ENCODE assay signal across 9 cellular contexts in genomic region chr22:20552450-20552894, GRCh38. TPM values are rescaled to one million over a fixed set of nuclear protein-coding genes. Genes with fewer than 3 reads are reported as not detected.
DNase-seq lines count a peak whose midpoint lies in the region; ATAC-seq and TF ChIP-seq lines count a peak whose summit lies in the region.
"Had no signal": no experiment of that assay in that cellular context is flagged by ENCODE, and none has a peak within 500 bp of the region (broad histone marks: within the 10 kb centered on the region; RNA-seq: fewer than 3 reads in every experiment).

No MANE protein-coding gene starts in this region.

- WGBS in psoas muscle, 3 donors: 6 to 22% (median 13%) methylated on average over 7 of the region's 7 CpGs

- no peaks in the 10 kb centered on the region for H3K9me3 Mint-ChIP-seq in CD4-positive, CD25-positive, alpha-beta regulatory T cell
- no peaks in the 10 kb centered on the region for H3K9me3 Mint-ChIP-seq in activated naive CD8-positive, alpha-beta T cell treated with anti-CD3 and anti-CD28 coated beads, Interleukin-2, amount 10 ng/mL, durations not matched to agents 7 days and 5 days

- H3K4me1 ChIP-seq in CD4-positive, CD25-positive, alpha-beta regulatory T cell (ENCODE audit: control insufficient read depth, insufficient read depth, low read length, poor library complexity, severe bottlenecking): peaks cover 100% of the 10 kb centered on the region
- H3K4me1 ChIP-seq in psoas muscle: peaks cover 94% of the 10 kb centered on the region

- no peaks in the 10 kb centered on the region for H3K9me3 ChIP-seq in CD4-positive, CD25-positive, alpha-beta regulatory T cell (ENCODE audit: control insufficient read depth in 2 of 2, low read length in 2 of 2)
- no peaks in the 10 kb centered on the region for H3K9me3 ChIP-seq in psoas muscle

- ATAC-seq in CD4-positive, CD25-positive, alpha-beta regulatory T cell (ENCODE audit: low read depth in 2 of 2): no peak
- no peak for ATAC-seq in activated naive CD8-positive, alpha-beta T cell treated with anti-CD3 and anti-CD28 coated beads, Interleukin-2, amount 10 ng/mL, durations not matched to agents 7 days and 5 days (ENCODE audit: low read depth)
- ATAC-seq in left ventricle myocardium superior: peak; percentile 91
- ATAC-seq in psoas muscle: peak; percentile 67 to 79 (median 76)
- ATAC-seq in HG03469 (IDR thresholded peaks at IDR 0.05; ENCODE audit: unreplicated experiment): no peak
- no peak for ATAC-seq in GM21367 (IDR thresholded peaks at IDR 0.05; ENCODE audit: unreplicated experiment)

- H3K4me1 Mint-ChIP-seq in CD4-positive, CD25-positive, alpha-beta regulatory T cell: peaks cover 22 to 97% (median 65%) of the 10 kb centered on the region in 4 donors
- H3K4me1 Mint-ChIP-seq in activated naive CD8-positive, alpha-beta T cell treated with anti-CD3 and anti-CD28 coated beads, Interleukin-2, amount 10 ng/mL, durations not matched to agents 7 days and 5 days: peaks cover 65% of the 10 kb centered on the region

- intact Hi-C loops in left ventricle myocardium superior (cut with micrococcal nuclease): loop anchor here (10.0 kb wide), 1 partner anchor 48 kb away; the partner anchor contains the start of gene MED15
- intact Hi-C loops in psoas muscle (cut with DNase I): loop anchor here (5.0 kb wide), 1 partner anchor 35 kb away; no protein-coding TSS in a partner anchor

- DNase-seq in CD4-positive, CD25-positive, alpha-beta regulatory T cell: no peak
- DNase-seq in activated naive CD8-positive, alpha-beta T cell treated with anti-CD3 and anti-CD28 coated beads, Interleukin-2, amount 10 ng/mL, durations not matched to agents 7 days and 5 days: no peak
- peak; percentile 93 for DNase-seq in left ventricle myocardium superior
- peak; percentile 93 to 97 for DNase-seq in psoas muscle
- DNase-seq in AG08396 (ENCODE audit: low spot score): no peak
- no peak for DNase-seq in NCI-H187 (lab: John Stamatoyannopoulos, UW)
- DNase-seq: NCI-H510A treated with DMSO at 0.1 percent for 48 hours had no signal

- no peak for TF ChIP-seq CTCF in psoas muscle (IDR thresholded peaks at IDR 0.05)

- no peaks in the 10 kb centered on the region for H3K27me3 Mint-ChIP-seq in CD4-positive, CD25-positive, alpha-beta regulatory T cell
- no peaks in the 10 kb centered on the region for H3K27me3 Mint-ChIP-seq in activated naive CD8-positive, alpha-beta T cell treated with anti-CD3 and anti-CD28 coated beads, Interleukin-2, amount 10 ng/mL, durations not matched to agents 7 days and 5 days

- peaks cover 29% of the 10 kb centered on the region for H3K36me3 ChIP-seq in CD4-positive, CD25-positive, alpha-beta regulatory T cell (ENCODE audit: control insufficient read depth, insufficient read depth, low read length)
- H3K36me3 ChIP-seq in psoas muscle (ENCODE audit: insufficient read depth in 1 of 2, low read depth in 1 of 2): peaks cover 0 to 5% of the 10 kb centered on the region in 2 donors

- H3K27me3 ChIP-seq in CD4-positive, CD25-positive, alpha-beta regulatory T cell (ENCODE audit: control insufficient read depth, insufficient read depth, low read length): no peaks in the 10 kb centered on the region
- H3K27me3 ChIP-seq in psoas muscle (ENCODE audit: insufficient read depth in 3 of 3, low read length in 2 of 3): no peaks in the 10 kb centered on the region

- peak overlapping the region; percentile 98 to 99 (median 99) for H3K27ac Mint-ChIP-seq in CD4-positive, CD25-positive, alpha-beta regulatory T cell
- H3K27ac Mint-ChIP-seq in activated naive CD8-positive, alpha-beta T cell treated with anti-CD3 and anti-CD28 coated beads, Interleukin-2, amount 10 ng/mL, durations not matched to agents 7 days and 5 days: peak overlapping the region; percentile 100

- H3K36me3 Mint-ChIP-seq in CD4-positive, CD25-positive, alpha-beta regulatory T cell: peaks cover 41% of the 10 kb centered on the region
- peaks cover 41% of the 10 kb centered on the region for H3K36me3 Mint-ChIP-seq in activated naive CD8-positive, alpha-beta T cell treated with anti-CD3 and anti-CD28 coated beads, Interleukin-2, amount 10 ng/mL, durations not matched to agents 7 days and 5 days

- peak overlapping the region; percentile 79 to 92 (median 90) for H3K4me3 Mint-ChIP-seq in CD4-positive, CD25-positive, alpha-beta regulatory T cell
- peak overlapping the region; percentile 88 for H3K4me3 Mint-ChIP-seq in activated naive CD8-positive, alpha-beta T cell treated with anti-CD3 and anti-CD28 coated beads, Interleukin-2, amount 10 ng/mL, durations not matched to agents 7 days and 5 days

- peak overlapping the region; percentile 87 for H3K4me3 ChIP-seq in CD4-positive, CD25-positive, alpha-beta regulatory T cell (ENCODE audit: low read depth, low read length)
- H3K4me3 ChIP-seq in psoas muscle: peak overlapping the region; percentile 20

- POLR2A ChIA-PET in activated naive CD8-positive, alpha-beta T cell treated with anti-CD3 and anti-CD28 coated beads, Interleukin-2, amount 10 ng/mL, durations not matched to agents 7 days and 5 days (lab: Charles Lee): interaction anchor here (3.3 to 3.8 kb wide), 2 partner anchors 14 to 43 kb away, joined by 16 to 33 read pairs; partner anchors contain the start of gene MED15

- H3K27ac ChIP-seq in CD4-positive, CD25-positive, alpha-beta regulatory T cell (ENCODE audit: insufficient read depth, low read length, poor library complexity, severe bottlenecking): peak overlapping the region; percentile 95
- H3K27ac ChIP-seq in psoas muscle: peak overlapping the region; percentile 93

RNA-seq across cellular contexts. Expression of gene MED15, which starts 45.1 kb away (rescaled TPM):
- 397 TPM for total RNA-seq in CD4-positive, CD25-positive, alpha-beta regulatory T cell
- 10 to 100 TPM; 35.1 to 43.0 (median 38.5) TPM for polyA plus RNA-seq in CD4-positive, CD25-positive, alpha-beta regulatory T cell
- 100 to 1,000 TPM; 227 to 233 TPM for total RNA-seq in activated naive CD8-positive, alpha-beta T cell treated with anti-CD3 and anti-CD28 coated beads, Interleukin-2, amount 10 ng/mL, durations not matched to agents 7 days and 5 days
- total RNA-seq in left ventricle myocardium superior: 51.0 TPM
- total RNA-seq in psoas muscle: 10 to 100 TPM; 46.4 to 94.8 (median 73.6) TPM
- polyA plus RNA-seq in psoas muscle: 10 to 100 TPM; 33.8 to 61.5 (median 41.5) TPM

RNA-seq across cellular contexts. Expression of gene KLHL22, which starts 56.9 kb away (rescaled TPM):
- total RNA-seq in CD4-positive, CD25-positive, alpha-beta regulatory T cell: 55.6 TPM
- polyA plus RNA-seq in CD4-positive, CD25-positive, alpha-beta regulatory T cell: 10 to 100 TPM; 40.1 to 48.1 (median 42.4) TPM
- 10 to 100 TPM; 31.7 to 37.3 TPM for total RNA-seq in activated naive CD8-positive, alpha-beta T cell treated with anti-CD3 and anti-CD28 coated beads, Interleukin-2, amount 10 ng/mL, durations not matched to agents 7 days and 5 days
- total RNA-seq in left ventricle myocardium superior (14.2 TPM), psoas muscle (10 to 100 TPM; 14.6 to 24.3 (median 16.8) TPM)
- 10 to 100 TPM in 1 of 3 donors, 1 to 10 TPM in 2; 8.4 to 13.9 (median 9.2) TPM for polyA plus RNA-seq in psoas muscle

Comparison
In these comparisons a context has a peak if more than half of its experiments do, and no peak if none do; other contexts are left out.
1. ATAC-seq: peak in left ventricle myocardium superior (single experiment) and psoas muscle (4 of 4); none in CD4-positive, CD25-positive, alpha-beta regulatory T cell (0 of 2), activated naive CD8-positive, alpha-beta T cell treated with anti-CD3 and anti-CD28 coated beads, Interleukin-2, amount 10 ng/mL, durations not matched to agents 7 days and 5 days (single experiment), HG03469 (single experiment) and GM21367 (single experiment).
2. DNase-seq: peak in left ventricle myocardium superior (single experiment) and psoas muscle (2 of 2); none in CD4-positive, CD25-positive, alpha-beta regulatory T cell (0 of 3), activated naive CD8-positive, alpha-beta T cell treated with anti-CD3 and anti-CD28 coated beads, Interleukin-2, amount 10 ng/mL, durations not matched to agents 7 days and 5 days (single experiment), AG08396 (single experiment) and NCI-H187 (0 of 2).